18 cellular contexts compared by ENCODE assay signal in genomic region chr10:129231821-129232220, GRCh38.
DNase-seq lines count a peak whose midpoint lies in the region; ATAC-seq and TF ChIP-seq lines count a peak whose summit lies in the region.
"Had no signal": no experiment of that assay in that cellular context is flagged by ENCODE, and none has a peak within 500 bp of the region (broad histone marks: within the 10 kb centered on the region; RNA-seq: fewer than 3 reads in every experiment).

No MANE protein-coding gene starts in this region.

- in situ Hi-C loops in Panc1 (cut with HindIII; ENCODE audit: low pct_unique_long_range_greater_than_20kb, low sequenced_read_pairs): no loop called here

- H3K4me3 ChIP-seq in Loucy (ENCODE audit: low read length, poor library complexity, severe bottlenecking): no peak overlapping the region
- no peak overlapping the region for H3K4me3 ChIP-seq in Panc1 (ENCODE audit: low read depth in 2 of 2, low read length in 2 of 2)
- H3K4me3 ChIP-seq in lower leg skin (ENCODE audit: low read depth, poor library complexity, severe bottlenecking): no peak overlapping the region
- H3K4me3 ChIP-seq: BLaER1 had no signal

- H3K27ac ChIP-seq in Panc1 (ENCODE audit: low read length): no peak overlapping the region
- H3K27ac ChIP-seq: BLaER1 had no signal

- H3K36me3 Mint-ChIP-seq in stimulated activated naive B cell treated with anti-CD40 and anti-IgM and Interleukin-4, amounts not matched to agents 10 μg/mL and 1 μg/mL and 100 μg/mL, for 72 hours: no peaks in the 10 kb centered on the region
- H3K36me3 Mint-ChIP-seq: CD4-positive, CD25-positive, alpha-beta regulatory T cell had no signal

- POLR2A ChIA-PET in Panc1 (lab: Charles Lee): no interaction called here

- no peaks in the 10 kb centered on the region for H3K4me1 Mint-ChIP-seq in stimulated activated naive B cell treated with anti-CD40 and anti-IgM and Interleukin-4, amounts not matched to agents 10 μg/mL and 1 μg/mL and 100 μg/mL, for 72 hours

- intact Hi-C loops in Panc1 (cut with micrococcal nuclease; ENCODE audit: unreplicated experiment) (no loop called here), lower leg skin (cut with DNase I; ENCODE audit: low total_unique reads) (no loop called here)

- no peaks in the 10 kb centered on the region for H3K27me3 ChIP-seq in Loucy (ENCODE audit: insufficient read depth, low read length, poor library complexity, severe bottlenecking)
- H3K27me3 ChIP-seq in Panc1 (ENCODE audit: control insufficient read depth, insufficient read depth, low read length): peaks cover 2% of the 10 kb centered on the region; the same call in 1 of the 2 replicates
- H3K27me3 ChIP-seq: BLaER1 had no signal

- no peaks in the 10 kb centered on the region for H3F3A ChIP-seq in Loucy (ENCODE audit: low read depth)

- no peak for TF ChIP-seq POLR2A in lower leg skin (IDR thresholded peaks at IDR 0.05)

- H3K4me1 ChIP-seq in Loucy (ENCODE audit: insufficient read depth, low read length, poor library complexity, severe bottlenecking): no peaks in the 10 kb centered on the region
- no peaks in the 10 kb centered on the region; the same call in 1 of the 2 replicates for H3K4me1 ChIP-seq in Panc1 (ENCODE audit: control insufficient read depth, insufficient read depth, low read length)

- no peaks in the 10 kb centered on the region for H3K9me3 Mint-ChIP-seq in stimulated activated naive B cell treated with anti-CD40 and anti-IgM and Interleukin-4, amounts not matched to agents 10 μg/mL and 1 μg/mL and 100 μg/mL, for 72 hours

- no peaks in the 10 kb centered on the region for H3K27me3 Mint-ChIP-seq in stimulated activated naive B cell treated with anti-CD40 and anti-IgM and Interleukin-4, amounts not matched to agents 10 μg/mL and 1 μg/mL and 100 μg/mL, for 72 hours
- H3K27me3 Mint-ChIP-seq: CD4-positive, CD25-positive, alpha-beta regulatory T cell had no signal

- no peaks in the 10 kb centered on the region for H3K9me3 ChIP-seq in Loucy (ENCODE audit: insufficient read depth, low read depth, low read length)
- H3K9me3 ChIP-seq in Panc1 (ENCODE audit: control insufficient read depth, insufficient read depth, low read depth, low read length): no peaks in the 10 kb centered on the region
- H3K9me3 ChIP-seq: BLaER1 had no signal

- no peaks in the 10 kb centered on the region for H3K79me2 ChIP-seq in Loucy (ENCODE audit: insufficient read depth, low read length)

- CTCF ChIA-PET in Panc1 (lab: Charles Lee): no interaction called here

- BruUV-seq in Panc1 (replicated peaks; lab: Mats Ljungman, UMichigan): no TSS peak

- H4K20me1 ChIP-seq in Loucy (ENCODE audit: insufficient read depth, low read length, poor library complexity, severe bottlenecking): no peaks in the 10 kb centered on the region
- H4K20me1 ChIP-seq: BLaER1 had no signal

- no peak overlapping the region for H3K9ac ChIP-seq in Loucy (ENCODE audit: low read depth, low read length, poor library complexity, severe bottlenecking)
- H3K9ac ChIP-seq: BLaER1 had no signal

- peak; percentile 4 for DNase-seq in DMS53 (lab: John Stamatoyannopoulos, UW)
- DNase-seq in DMS53 treated with DMSO at 0.1 percent for 48 hours (lab: John Stamatoyannopoulos, UW; ENCODE audit: unreplicated experiment): no peak
- DNase-seq in Panc1 (ENCODE audit: low read depth, low spot score): no peak
- no peak for DNase-seq in lower leg skin (ENCODE audit: low spot score in 2 of 2)
- DNase-seq in NCI-H187 treated with DMSO at 0.1 percent for 48 hours (lab: John Stamatoyannopoulos, UW): no peak
- DNase-seq in stimulated activated naive B cell treated with anti-CD40 and anti-IgM and Interleukin-4, amounts not matched to agents 10 μg/mL and 1 μg/mL and 100 μg/mL, for 72 hours: no peak
- DNase-seq in NCI-H2107 treated with DMSO at 0.1 percent for 48 hours (lab: John Stamatoyannopoulos, UW; ENCODE audit: unreplicated experiment): no peak
- DNase-seq: 8988T; AML-193; Calu3; CD4-positive, CD25-positive, alpha-beta regulatory T cell; DMS 273 treated with DMSO at 0.1 percent for 48 hours; DMS79 treated with DMSO at 0.1 percent for 48 hours; GDM1; IMR-90; KG1 had no signal

- no peak overlapping the region for H3K27ac Mint-ChIP-seq in stimulated activated naive B cell treated with anti-CD40 and anti-IgM and Interleukin-4, amounts not matched to agents 10 μg/mL and 1 μg/mL and 100 μg/mL, for 72 hours
- H3K27ac Mint-ChIP-seq: CD4-positive, CD25-positive, alpha-beta regulatory T cell had no signal

- no peak overlapping the region for H2AFZ ChIP-seq in Loucy (ENCODE audit: low read length)

- H3K9me2 ChIP-seq in Loucy (replicated peaks; ENCODE audit: low read depth, low read length): no peaks in the 10 kb centered on the region

- H3K4me3 Mint-ChIP-seq in stimulated activated naive B cell treated with anti-CD40 and anti-IgM and Interleukin-4, amounts not matched to agents 10 μg/mL and 1 μg/mL and 100 μg/mL, for 72 hours: no peak overlapping the region
- H3K4me3 Mint-ChIP-seq: CD4-positive, CD25-positive, alpha-beta regulatory T cell had no signal

- no peaks in the 10 kb centered on the region for H3K36me3 ChIP-seq in Loucy (ENCODE audit: insufficient read depth, low read length)
- H3K36me3 ChIP-seq in Panc1 (ENCODE audit: control insufficient read depth, insufficient read depth, low read length): no peaks in the 10 kb centered on the region
- H3K36me3 ChIP-seq: BLaER1 had no signal

- TF ChIP-seq CTCF in Loucy (conservative IDR thresholded peaks at IDR 0.05; ENCODE audit: low read length) (peak; percentile 24; the same call in 1 of the 2 replicates), Panc1 (IDR thresholded peaks at IDR 0.05) (peak; percentile 35), lower leg skin (IDR thresholded peaks at IDR 0.05) (no peak)

- no peak overlapping the region for H3K4me2 ChIP-seq in Loucy (ENCODE audit: low read depth, low read length, poor library complexity, severe bottlenecking)
- H3K4me2 ChIP-seq: BLaER1 had no signal

- 94% methylated on average over 9 of the region's 9 CpGs for WGBS in lower leg skin, 2 donors

- ATAC-seq in Panc1: no peak
- ATAC-seq in stimulated activated naive B cell treated with anti-CD40 and anti-IgM and Interleukin-4, amounts not matched to agents 10 μg/mL and 1 μg/mL and 100 μg/mL, for 72 hours (replicated peaks): no peak

Comparison
In these comparisons a context has a peak if more than half of its experiments do, and no peak if none do; other contexts are left out.
1. CTCF ChIP-seq: peak in Loucy (single experiment) and Panc1 (single experiment); none in lower leg skin (0 of 3).